In genomic region chr1:94438692-94439276, GRCh38 we compare ENCODE assay signal across 21 cellular contexts. TPM values are rescaled to one million over a fixed set of nuclear protein-coding genes. Genes with fewer than 3 reads are reported as not detected.
DNase-seq lines count a peak whose midpoint lies in the region; ATAC-seq lines count a peak whose summit lies in the region.
"Had no signal": no experiment of that assay in that cellular context is flagged by ENCODE, and none has a peak within 500 bp of the region (broad histone marks: within the 10 kb centered on the region; RNA-seq: fewer than 3 reads in every experiment).

No MANE protein-coding gene starts in this region.

- CTCF ChIA-PET in activated CD8-positive, alpha-beta memory T cell treated with anti-CD3 and anti-CD28 coated beads, Interleukin-2, amount 10 ng/mL, durations not matched to agents 7 days and 5 days (lab: Charles Lee) = no interaction called here

- peaks cover 31% of the 10 kb centered on the region for H3K4me1 Mint-ChIP-seq in stimulated activated naive CD8-positive, alpha-beta T cell treated with anti-CD3 and anti-CD28 coated beads, Interleukin-15, amount 100 ng/mL, for 72 hours
- peaks cover 5% of the 10 kb centered on the region for H3K4me1 Mint-ChIP-seq in activated CD8-positive, alpha-beta memory T cell treated with anti-CD3 and anti-CD28 coated beads, Interleukin-2, amount 10 ng/mL, durations not matched to agents 7 days and 5 days
- peaks cover 28 to 30% of the 10 kb centered on the region in 2 donors for H3K4me1 Mint-ChIP-seq in natural killer cell treated with Interleukin-12 subunit alpha and Interleukin-12 subunit beta and Interleukin-15 and Interleukin-18, amount 100 ng/mL, for 72 hours (ENCODE audit: low read depth in 2 of 2)

- H3K9me3 Mint-ChIP-seq in stimulated activated naive CD8-positive, alpha-beta T cell treated with anti-CD3 and anti-CD28 coated beads, Interleukin-15, amount 100 ng/mL, for 72 hours = peaks cover 28 to 43% of the 10 kb centered on the region in 2 donors
- peaks cover 8% of the 10 kb centered on the region for H3K9me3 Mint-ChIP-seq in activated CD8-positive, alpha-beta memory T cell treated with anti-CD3 and anti-CD28 coated beads, Interleukin-2, amount 10 ng/mL, durations not matched to agents 7 days and 5 days (ENCODE audit: low read depth)
- H3K9me3 Mint-ChIP-seq in natural killer cell treated with Interleukin-12 subunit alpha and Interleukin-12 subunit beta and Interleukin-15 and Interleukin-18, amount 100 ng/mL, for 72 hours = peaks cover 7% of the 10 kb centered on the region

- no peak for DNase-seq in stimulated activated naive CD8-positive, alpha-beta T cell treated with anti-CD3 and anti-CD28 coated beads, Interleukin-15, Interleukin-2, amounts not matched to agents 100 U/mL and 50 U/mL, for 24 hours
- DNase-seq in stimulated activated naive CD8-positive, alpha-beta T cell treated with anti-CD3 and anti-CD28 coated beads, Interleukin-15, amount 100 ng/mL, for 72 hours = no peak
- DNase-seq in NCI-H510A treated with DMSO at 0.1 percent for 48 hours (lab: John Stamatoyannopoulos, UW) (peak; percentile 56), iris pigment epithelial cell (ENCODE audit: low read depth) (peak; percentile 53), GF-D8 (lab: John Stamatoyannopoulos, UW) (no peak)
- DNase-seq in activated CD8-positive, alpha-beta memory T cell treated with anti-CD3 and anti-CD28 coated beads, Interleukin-2, amount 10 ng/mL, durations not matched to agents 7 days and 5 days = no peak
- DNase-seq in natural killer cell treated with Interleukin-12 subunit alpha and Interleukin-12 subunit beta and Interleukin-15 and Interleukin-18, amount 100 ng/mL, for 72 hours (ENCODE audit: low spot score) = no peak
- DNase-seq: activated CD8-positive, alpha-beta memory T cell treated with anti-CD3 and anti-CD28 coated beads, Interleukin-2, amount 50 U/mL, for 48 hours; DND-41; H9; Kasumi-1; naive B cell; NCI-H524 treated with DMSO at 0.1 percent for 48 hours; OCI-M1; stimulated activated CD4-positive, alpha-beta T cell treated with anti-CD3 and anti-CD28 coated beads, Interleukin-12 subunit alpha, Interleukin-12 subunit beta, amount 100 ng/mL, for 4 hours; T-helper 9 cell had no signal

- no peaks in the 10 kb centered on the region for H3K27me3 Mint-ChIP-seq in stimulated activated naive CD8-positive, alpha-beta T cell treated with anti-CD3 and anti-CD28 coated beads, Interleukin-15, amount 100 ng/mL, for 72 hours
- H3K27me3 Mint-ChIP-seq in activated CD8-positive, alpha-beta memory T cell treated with anti-CD3 and anti-CD28 coated beads, Interleukin-2, amount 10 ng/mL, durations not matched to agents 7 days and 5 days = no peaks in the 10 kb centered on the region
- H3K27me3 Mint-ChIP-seq in natural killer cell treated with Interleukin-12 subunit alpha and Interleukin-12 subunit beta and Interleukin-15 and Interleukin-18, amount 100 ng/mL, for 72 hours = no peaks in the 10 kb centered on the region
- H3K27me3 Mint-ChIP-seq: naive B cell; progenitor cell of endocrine pancreas; stimulated activated memory B cell treated with anti-CD40 and anti-IgM and Interleukin-4, amounts not matched to agents 10 μg/mL and 1 μg/mL and 100 μg/mL, for 72 hours had no signal

- ATAC-seq in stimulated activated naive CD8-positive, alpha-beta T cell treated with anti-CD3 and anti-CD28 coated beads, Interleukin-15, Interleukin-2, amounts not matched to agents 100 U/mL and 50 U/mL, for 24 hours = peak; percentile 43
- no peak for ATAC-seq in stimulated activated naive CD8-positive, alpha-beta T cell treated with anti-CD3 and anti-CD28 coated beads, Interleukin-15, amount 100 ng/mL, for 72 hours
- no peak for ATAC-seq in activated CD8-positive, alpha-beta memory T cell treated with anti-CD3 and anti-CD28 coated beads, Interleukin-2, amount 10 ng/mL, durations not matched to agents 7 days and 5 days
- no peak for ATAC-seq in GM18873 (IDR thresholded peaks at IDR 0.05; ENCODE audit: low FRiP score, unreplicated experiment)
- no peak for ATAC-seq in natural killer cell treated with Interleukin-12 subunit alpha and Interleukin-12 subunit beta and Interleukin-15 and Interleukin-18, amount 100 ng/mL, for 72 hours
- ATAC-seq: gastroesophageal sphincter; stimulated activated memory B cell treated with anti-CD40 and anti-IgM and Interleukin-4, amounts not matched to agents 10 μg/mL and 1 μg/mL and 100 μg/mL, for 72 hours had no signal

- H3K27ac Mint-ChIP-seq in stimulated activated naive CD8-positive, alpha-beta T cell treated with anti-CD3 and anti-CD28 coated beads, Interleukin-15, amount 100 ng/mL, for 72 hours = no peak overlapping the region
- no peak overlapping the region for H3K27ac Mint-ChIP-seq in activated CD8-positive, alpha-beta memory T cell treated with anti-CD3 and anti-CD28 coated beads, Interleukin-2, amount 10 ng/mL, durations not matched to agents 7 days and 5 days
- H3K27ac Mint-ChIP-seq in natural killer cell treated with Interleukin-12 subunit alpha and Interleukin-12 subunit beta and Interleukin-15 and Interleukin-18, amount 100 ng/mL, for 72 hours = no peak overlapping the region
- H3K27ac Mint-ChIP-seq: CD14-positive monocyte; progenitor cell of endocrine pancreas; stimulated activated memory B cell treated with anti-CD40 and anti-IgM and Interleukin-4, amounts not matched to agents 10 μg/mL and 1 μg/mL and 100 μg/mL, for 72 hours had no signal

- H3K36me3 Mint-ChIP-seq in activated CD8-positive, alpha-beta memory T cell treated with anti-CD3 and anti-CD28 coated beads, Interleukin-2, amount 10 ng/mL, durations not matched to agents 7 days and 5 days = peaks cover 17% of the 10 kb centered on the region
- peaks cover 10% of the 10 kb centered on the region for H3K36me3 Mint-ChIP-seq in natural killer cell treated with Interleukin-12 subunit alpha and Interleukin-12 subunit beta and Interleukin-15 and Interleukin-18, amount 100 ng/mL, for 72 hours

- H3K4me3 Mint-ChIP-seq in stimulated activated naive CD8-positive, alpha-beta T cell treated with anti-CD3 and anti-CD28 coated beads, Interleukin-15, amount 100 ng/mL, for 72 hours = no peak overlapping the region
- no peak overlapping the region for H3K4me3 Mint-ChIP-seq in activated CD8-positive, alpha-beta memory T cell treated with anti-CD3 and anti-CD28 coated beads, Interleukin-2, amount 10 ng/mL, durations not matched to agents 7 days and 5 days
- H3K4me3 Mint-ChIP-seq in natural killer cell treated with Interleukin-12 subunit alpha and Interleukin-12 subunit beta and Interleukin-15 and Interleukin-18, amount 100 ng/mL, for 72 hours = no peak overlapping the region
- H3K4me3 Mint-ChIP-seq: CD14-positive monocyte; H9; naive B cell; stimulated activated memory B cell treated with anti-CD40 and anti-IgM and Interleukin-4, amounts not matched to agents 10 μg/mL and 1 μg/mL and 100 μg/mL, for 72 hours had no signal

RNA-seq across cellular contexts. Expression of gene ABCD3, which starts 20.6 kb away (rescaled TPM):
- total RNA-seq in activated CD8-positive, alpha-beta memory T cell treated with anti-CD3 and anti-CD28 coated beads, Interleukin-2, amount 10 ng/mL, durations not matched to agents 7 days and 5 days = 10 to 100 TPM; 21.2 to 22.6 TPM
- 10 to 100 TPM; 31.0 to 35.3 TPM for total RNA-seq in natural killer cell treated with Interleukin-12 subunit alpha and Interleukin-12 subunit beta and Interleukin-15 and Interleukin-18, amount 100 ng/mL, for 72 hours

Comparison
In these comparisons a context has a peak if more than half of its experiments do, and no peak if none do; other contexts are left out.
1. DNase-seq: peak in NCI-H510A treated with DMSO at 0.1 percent for 48 hours (single experiment) and iris pigment epithelial cell (single experiment); none in stimulated activated naive CD8-positive, alpha-beta T cell treated with anti-CD3 and anti-CD28 coated beads, Interleukin-15, Interleukin-2, amounts not matched to agents 100 U/mL and 50 U/mL, for 24 hours (single experiment), stimulated activated naive CD8-positive, alpha-beta T cell treated with anti-CD3 and anti-CD28 coated beads, Interleukin-15, amount 100 ng/mL, for 72 hours (0 of 2), activated CD8-positive, alpha-beta memory T cell treated with anti-CD3 and anti-CD28 coated beads, Interleukin-2, amount 10 ng/mL, durations not matched to agents 7 days and 5 days (single experiment), GF-D8 (single experiment) and natural killer cell treated with Interleukin-12 subunit alpha and Interleukin-12 subunit beta and Interleukin-15 and Interleukin-18, amount 100 ng/mL, for 72 hours (single experiment).